10 cellular contexts compared by ENCODE assay signal in the genomic region with DNA sequence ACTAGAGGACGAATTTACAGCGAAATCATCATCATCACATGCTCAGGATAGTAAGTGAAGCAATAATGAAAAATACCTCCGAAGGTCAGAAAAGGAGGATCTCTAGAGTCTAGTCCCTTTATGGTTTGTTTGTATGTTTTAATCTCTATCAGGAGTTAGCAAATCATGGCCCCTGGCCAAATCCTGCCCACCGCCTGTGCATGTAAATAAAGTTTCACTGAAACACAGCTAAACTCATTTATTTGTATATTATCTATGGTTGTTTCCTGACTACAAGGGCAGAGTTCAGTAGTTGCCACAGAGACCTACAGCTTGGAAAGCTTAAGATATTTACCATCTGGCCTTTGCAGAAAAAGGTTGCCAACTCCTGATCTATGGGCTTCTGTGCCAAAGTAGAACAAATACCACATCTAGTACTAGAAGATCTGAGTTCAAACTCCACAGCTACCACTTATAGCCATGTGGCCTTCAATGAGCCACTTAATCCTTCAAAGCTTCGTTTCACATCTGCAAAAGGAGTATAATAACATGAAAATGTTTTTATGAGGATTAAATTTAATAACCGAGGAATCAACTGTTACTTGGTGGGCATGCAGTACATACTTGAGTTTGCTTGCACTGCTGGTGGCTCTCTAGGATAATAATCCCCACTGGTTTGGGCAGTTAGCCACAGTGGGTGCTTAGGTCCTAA.
DNase-seq lines count a peak whose midpoint lies in the region; ATAC-seq, FAIRE-seq and TF ChIP-seq lines count a peak whose summit lies in the region.
"Had no signal": no experiment of that assay in that cellular context is flagged by ENCODE, and none has a peak within 500 bp of the region (broad histone marks: within the 10 kb centered on the region; RNA-seq: fewer than 3 reads in every experiment).

No MANE protein-coding gene starts in this region.

- no peaks in the 10 kb centered on the region for H3K27me3 ChIP-seq in body of pancreas

- DNase-seq in COR-L47 (lab: John Stamatoyannopoulos, UW) (peak; percentile 37), LoVo (ENCODE audit: low spot score) (peak; percentile 16), body of pancreas (peak; percentile 78 to 91 (median 83)), left colon (peak; percentile 87 to 88), GM12891 (ENCODE audit: insufficient read length, low spot score) (no peak)

- no peaks in the 10 kb centered on the region for H3K36me3 ChIP-seq in body of pancreas (replicated peaks in 1 of 2; ENCODE audit: insufficient read depth in 1 of 2, low read depth in 2 of 2)

- TF ChIP-seq POLR2A in body of pancreas (IDR thresholded peaks at IDR 0.05) (no peak), GM12891 (IDR thresholded peaks at IDR 0.05; ENCODE audit: low read depth, low read length) (no peak)

- H3K27ac ChIP-seq in body of pancreas: peak overlapping the region; percentile 19 to 55 (median 54)

- no peak for FAIRE-seq in GM12891 (lab: Jason Lieb, UNC)
- FAIRE-seq: colon had no signal

- TF ChIP-seq CTCF in body of pancreas (IDR thresholded peaks at IDR 0.05): no peak

- no peak overlapping the region for H3K4me3 ChIP-seq in body of pancreas

- ATAC-seq in body of pancreas: peak; percentile 98
- ATAC-seq in left colon: peak; percentile 93
- no peak for ATAC-seq in HG02973 (IDR thresholded peaks at IDR 0.05; ENCODE audit: unreplicated experiment)
- no peak for ATAC-seq in HG02840 (IDR thresholded peaks at IDR 0.05; ENCODE audit: low FRiP score, unreplicated experiment)
- no peak for ATAC-seq in GM18873 (IDR thresholded peaks at IDR 0.05; ENCODE audit: low FRiP score, unreplicated experiment)
- ATAC-seq: activated naive CD4-positive, alpha-beta T cell treated with anti-CD3 and anti-CD28 coated beads, Interleukin-2, amount 50 U/mL, for 72 hours had no signal

- WGBS in body of pancreas, 2 donors: 28 to 37% methylated on average over 6 of the region's 6 CpGs

- peaks cover 15% of the 10 kb centered on the region for H3K4me1 ChIP-seq in body of pancreas

- no peaks in the 10 kb centered on the region for H3K9me3 ChIP-seq in body of pancreas

- intact Hi-C loops in body of pancreas (cut with DNase I): no loop called here
- intact Hi-C loops in left colon (cut with DNase I, micrococcal nuclease): no loop called here

TF ChIP-seq in GM12891, 5 proteins besides CTCF, POLR2A, EP300 and RAD21:
- TF ChIP-seq POLR2AphosphoS5 (IDR thresholded peaks at IDR 0.05; ENCODE audit: low read depth, low read length) (no peak), SPI1 (IDR thresholded peaks at IDR 0.05; ENCODE audit: low read depth, low read length) (no peak), PAX5 (IDR thresholded peaks at IDR 0.05; ENCODE audit: insufficient read depth, low read length, severe bottlenecking) (no peak), TAF1 (IDR thresholded peaks at IDR 0.05; ENCODE audit: low read depth, low read length) (no peak), POU2F2 (IDR thresholded peaks at IDR 0.05; ENCODE audit: low read depth, low read length) (no peak)
TF ChIP-seq in GM12891: peak in this region for 0.

Comparison
In these comparisons a context has a peak if more than half of its experiments do, and no peak if none do; other contexts are left out.
1. ATAC-seq: peak in body of pancreas (single experiment) and left colon (single experiment); none in HG02973 (single experiment), HG02840 (single experiment) and GM18873 (single experiment).